Comparison of ENCODE assay signal across 30 cellular contexts in the genomic region with DNA sequence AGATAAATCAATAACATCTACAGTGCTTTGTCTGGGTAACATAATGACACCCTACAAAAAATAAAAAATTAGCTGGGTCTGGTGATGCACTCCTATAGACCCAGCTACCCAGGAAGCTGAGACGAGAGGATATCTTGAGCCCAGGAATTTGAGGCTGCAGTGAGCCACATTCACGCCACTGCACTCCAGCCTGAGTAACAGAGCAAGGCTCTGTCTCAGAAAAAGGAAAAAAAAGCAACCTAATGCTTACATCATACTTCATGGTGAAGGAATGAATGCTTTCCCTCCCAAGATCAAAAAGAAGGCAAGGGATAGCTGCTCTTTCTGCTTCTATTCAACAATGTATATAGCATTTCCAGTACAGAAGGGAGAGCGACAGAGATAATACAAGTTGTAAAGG.
"Had no signal": no experiment of that assay in that cellular context is flagged by ENCODE, and none has a peak within 500 bp of the region (broad histone marks: within the 10 kb centered on the region; RNA-seq: fewer than 3 reads in every experiment).

No MANE protein-coding gene starts in this region.

- H3K9me3 ChIP-seq: breast epithelium, gastrocnemius medialis had no signal

- ATAC-seq: activated CD4-positive, alpha-beta T cell treated with anti-CD3 and anti-CD28 coated beads for 36 hours; activated T-cell treated with anti-CD3 and anti-CD28 coated beads, Interleukin-2, amount 50 U/mL, for 4 hours; activated T-helper 17 cell treated with anti-CD3 and anti-CD28 coated beads, Interleukin-2, amount 50 U/mL, for 72 hours; esophagus mucosa; foreskin keratinocyte; gastrocnemius medialis; heart left ventricle had no signal

- H3K27me3 ChIP-seq: breast epithelium, gastrocnemius medialis had no signal

- H3K4me1 Mint-ChIP-seq: activated CD4-positive, alpha-beta memory T cell treated with anti-CD3 and anti-CD28 coated beads, Interleukin-2, amount 10 ng/mL, durations not matched to agents 7 days and 5 days; activated T-helper 17 cell treated with anti-CD3 and anti-CD28 coated beads, Interleukin-2, amount 50 U/mL, for 72 hours had no signal

- H3K27ac ChIP-seq: breast epithelium, cardiac muscle cell, coronary artery, dorsolateral prefrontal cortex, foreskin keratinocyte, gastrocnemius medialis, heart left ventricle had no signal

- DNase-seq: activated CD4-positive, alpha-beta memory T cell treated with anti-CD3 and anti-CD28 coated beads, Interleukin-2, amount 10 ng/mL, durations not matched to agents 7 days and 5 days; activated CD4-positive, alpha-beta T cell treated with anti-CD3 and anti-CD28 coated beads for 36 hours; activated CD4-positive, alpha-beta T cell treated with anti-CD3 and anti-CD28 coated beads, Interleukin-2, amount 10 ng/mL, durations not matched to agents 24 days and 14 days; activated CD4-positive, CD25-positive, alpha-beta regulatory T cell; activated CD4-positive, CD25-positive, alpha-beta regulatory T cell treated with anti-CD3 and anti-CD28 coated beads, Interleukin-2, amount 50 U/mL, for 72 hours; activated effector memory CD4-positive, alpha-beta T cell treated with Interleukin-2 at 50 U/mL for 16 hours; activated gamma-delta T cell treated with Interleukin-2 at 50 U/mL for 16 hours; activated naive CD4-positive, alpha-beta T cell treated with anti-CD3 and anti-CD28 coated beads, Interleukin-2, amount 50 U/mL, for 16 hours; activated naive CD4-positive, alpha-beta T cell treated with Interleukin-2 at 50 U/mL for 16 hours; activated naive CD8-positive, alpha-beta T cell treated with anti-CD3 and anti-CD28 coated beads, Interleukin-2, amount 10 ng/mL, durations not matched to agents 7 days and 5 days; activated T-cell treated with anti-CD3 and anti-CD28 coated beads, Interleukin-2, amount 50 U/mL, for 4 hours; amniotic stem cell; aorta; central memory CD4-positive, alpha-beta T cell; cerebellar nuclear complex; dorsolateral prefrontal cortex; effector memory CD4-positive, alpha-beta T cell; endodermal cell; foreskin keratinocyte; gastrocnemius medialis; glutamatergic neuron; heart left ventricle; T-helper 2 cell had no signal

- H3K4me1 ChIP-seq: breast epithelium, foreskin keratinocyte, gastrocnemius medialis had no signal

- H3K36me3 Mint-ChIP-seq: activated naive CD8-positive, alpha-beta T cell treated with anti-CD3 and anti-CD28 coated beads, Interleukin-2, amount 10 ng/mL, durations not matched to agents 7 days and 5 days; brain had no signal

- H3K4me3 ChIP-seq: breast epithelium, cardiac muscle cell, coronary artery, dorsolateral prefrontal cortex, gastrocnemius medialis, heart left ventricle had no signal

- H3K36me3 ChIP-seq: breast epithelium, cardiac muscle cell, gastrocnemius medialis, heart left ventricle had no signal

- H3K9me3 Mint-ChIP-seq: activated CD4-positive, alpha-beta memory T cell treated with anti-CD3 and anti-CD28 coated beads, Interleukin-2, amount 10 ng/mL, durations not matched to agents 7 days and 5 days; activated CD4-positive, alpha-beta T cell treated with anti-CD3 and anti-CD28 coated beads, Interleukin-2, amount 10 ng/mL, durations not matched to agents 24 days and 14 days; activated naive CD8-positive, alpha-beta T cell treated with anti-CD3 and anti-CD28 coated beads, Interleukin-2, amount 10 ng/mL, durations not matched to agents 7 days and 5 days; activated T-cell treated with anti-CD3 and anti-CD28 coated beads, Interleukin-2, amount 50 U/mL, for 4 hours; activated T-helper 17 cell treated with anti-CD3 and anti-CD28 coated beads, Interleukin-2, amount 50 U/mL, for 72 hours; dendritic cell treated with granulocyte-macrophage colony-stimulating factor and Interleukin-4, amounts not matched to agents 40 ng/mL and 50 ng/mL, for 4 days; endodermal cell had no signal

- H3K4me3 Mint-ChIP-seq: activated CD4-positive, alpha-beta memory T cell treated with anti-CD3 and anti-CD28 coated beads, Interleukin-2, amount 10 ng/mL, durations not matched to agents 7 days and 5 days; activated CD4-positive, alpha-beta T cell treated with anti-CD3 and anti-CD28 coated beads for 36 hours; activated CD4-positive, alpha-beta T cell treated with anti-CD3 and anti-CD28 coated beads, Interleukin-2, amount 10 ng/mL, durations not matched to agents 24 days and 14 days; activated naive CD8-positive, alpha-beta T cell treated with anti-CD3 and anti-CD28 coated beads, Interleukin-2, amount 10 ng/mL, durations not matched to agents 7 days and 5 days; activated T-cell treated with anti-CD3 and anti-CD28 coated beads, Interleukin-2, amount 50 U/mL, for 4 hours; activated T-helper 17 cell treated with anti-CD3 and anti-CD28 coated beads, Interleukin-2, amount 50 U/mL, for 72 hours; brain; dendritic cell treated with granulocyte-macrophage colony-stimulating factor and Interleukin-4, amounts not matched to agents 40 ng/mL and 50 ng/mL, for 4 days; endodermal cell had no signal

- H3K27ac Mint-ChIP-seq: activated CD4-positive, alpha-beta memory T cell treated with anti-CD3 and anti-CD28 coated beads, Interleukin-2, amount 10 ng/mL, durations not matched to agents 7 days and 5 days; activated CD4-positive, alpha-beta T cell treated with anti-CD3 and anti-CD28 coated beads for 36 hours; activated CD4-positive, alpha-beta T cell treated with anti-CD3 and anti-CD28 coated beads, Interleukin-2, amount 10 ng/mL, durations not matched to agents 24 days and 14 days; activated naive CD8-positive, alpha-beta T cell treated with anti-CD3 and anti-CD28 coated beads, Interleukin-2, amount 10 ng/mL, durations not matched to agents 7 days and 5 days; activated T-helper 17 cell treated with anti-CD3 and anti-CD28 coated beads, Interleukin-2, amount 50 U/mL, for 72 hours; brain; dendritic cell treated with granulocyte-macrophage colony-stimulating factor and Interleukin-4, amounts not matched to agents 40 ng/mL and 50 ng/mL, for 4 days; endodermal cell had no signal
